ENCODE assay signal across 11 cellular contexts in genomic region chr12:50614167-50614762, GRCh38.
A peak's percentile ranks its signal among the peaks of the same experiment; 100 is the strongest.
DNase-seq lines count a peak whose midpoint lies in the region; ATAC-seq and TF ChIP-seq lines count a peak whose summit lies in the region.
"Had no signal": no experiment of that assay in that cellular context is flagged by ENCODE, and none has a peak within 500 bp of the region (broad histone marks: within the 10 kb centered on the region; RNA-seq: fewer than 3 reads in every experiment).

No MANE protein-coding gene starts in this region.

- no peak overlapping the region for H3K9ac ChIP-seq in adipocyte (ENCODE audit: low read length)

- H3K4me1 ChIP-seq in adipocyte (ENCODE audit: control insufficient read depth, insufficient read depth, low read length) (peaks cover 25% of the 10 kb centered on the region), foreskin keratinocyte (peaks cover 47% of the 10 kb centered on the region), suprapubic skin (peaks cover 77% of the 10 kb centered on the region)

- no peaks in the 10 kb centered on the region for H3K9me3 Mint-ChIP-seq in HFFc6

- TF ChIP-seq POLR2A in suprapubic skin (IDR thresholded peaks at IDR 0.05): no peak

- H3K27ac ChIP-seq in foreskin keratinocyte: peak overlapping the region; percentile 95
- peak overlapping the region; percentile 80 for H3K27ac ChIP-seq in suprapubic skin

- no peak for TF ChIP-seq CTCF in HFFc6 (IDR thresholded peaks at IDR 0.05)
- no peak for TF ChIP-seq CTCF in foreskin keratinocyte (conservative IDR thresholded peaks at IDR 0.05)
- TF ChIP-seq CTCF in suprapubic skin (IDR thresholded peaks at IDR 0.05): no peak

- WGBS in suprapubic skin: 54% methylated on average over 4 of the region's 4 CpGs

- H3K4me3 Mint-ChIP-seq in HFFc6: no peak overlapping the region

- no peak overlapping the region for H3K4me3 ChIP-seq in adipocyte (ENCODE audit: low read length)
- H3K4me3 ChIP-seq in suprapubic skin: no peak overlapping the region
- H3K4me3 ChIP-seq: pancreas had no signal

- DNase-seq in HFFc6 (peak; percentile 50), adipocyte (ENCODE audit: low read depth) (peak; percentile 60), foreskin keratinocyte (peak; percentile 75 to 86), suprapubic skin (ENCODE audit: low spot score in 2 of 2) (no peak), activated gamma-delta T cell (lab: John Stamatoyannopoulos, UW) (no peak), NCI-H82 treated with DMSO at 0.1 percent for 48 hours (lab: John Stamatoyannopoulos, UW; ENCODE audit: unreplicated experiment) (no peak)
- DNase-seq: DMS79 treated with DMSO at 0.1 percent for 48 hours, left colon, NCI-H510A treated with DMSO at 0.1 percent for 48 hours, pancreas had no signal

- TF ChIP-seq EP300 in suprapubic skin (IDR thresholded peaks at IDR 0.05): no peak

- ATAC-seq in foreskin keratinocyte: peak; percentile 61
- no peak for ATAC-seq in HG03457 (IDR thresholded peaks at IDR 0.05; ENCODE audit: unreplicated experiment)
- ATAC-seq: left colon had no signal

- H3K9me3 ChIP-seq in adipocyte (ENCODE audit: control insufficient read depth, low read length) (no peaks in the 10 kb centered on the region), suprapubic skin (no peaks in the 10 kb centered on the region)
- H3K9me3 ChIP-seq: pancreas had no signal

- H3K27me3 ChIP-seq in adipocyte (replicated peaks; ENCODE audit: control insufficient read depth, insufficient read depth, low read length): no peaks in the 10 kb centered on the region
- no peaks in the 10 kb centered on the region for H3K27me3 ChIP-seq in foreskin keratinocyte
- H3K27me3 ChIP-seq in suprapubic skin: no peaks in the 10 kb centered on the region
- H3K27me3 ChIP-seq: pancreas had no signal

- peaks cover 39% of the 10 kb centered on the region for H3K4me1 Mint-ChIP-seq in HFFc6 (ENCODE audit: low read depth)

- 0 out of 2 replicates have a peak, but pooled peaks cover 7% of the 10 kb centered on the region for H3K36me3 Mint-ChIP-seq in HFFc6 (ENCODE audit: low read depth)

- H3K36me3 ChIP-seq in adipocyte (ENCODE audit: control insufficient read depth, insufficient read depth, low read length, severe bottlenecking) (no peaks in the 10 kb centered on the region), suprapubic skin (no peaks in the 10 kb centered on the region)
- H3K36me3 ChIP-seq: pancreas had no signal

- peaks cover 3% of the 10 kb centered on the region for H3K27me3 Mint-ChIP-seq in HFFc6 (ENCODE audit: insufficient read depth)

- no peak overlapping the region for H3K27ac Mint-ChIP-seq in HFFc6

Comparison
In these comparisons a context has a peak if more than half of its experiments do, and no peak if none do; other contexts are left out.
1. DNase-seq: peak in HFFc6 (single experiment), adipocyte (single experiment) and foreskin keratinocyte (2 of 2); none in suprapubic skin (0 of 2), activated gamma-delta T cell (single experiment) and NCI-H82 treated with DMSO at 0.1 percent for 48 hours (single experiment).